13 cellular contexts compared by ENCODE assay signal in genomic region chr2:69770747-69771146, GRCh38. TPM values are rescaled to one million over a fixed set of nuclear protein-coding genes. Genes with fewer than 3 reads are reported as not detected.
A peak's percentile ranks its signal among the peaks of the same experiment; 100 is the strongest.
DNase-seq lines count a peak whose midpoint lies in the region; ATAC-seq and TF ChIP-seq lines count a peak whose summit lies in the region.
"Had no signal": no experiment of that assay in that cellular context is flagged by ENCODE, and none has a peak within 500 bp of the region (broad histone marks: within the 10 kb centered on the region; RNA-seq: fewer than 3 reads in every experiment).

No MANE protein-coding gene starts in this region.

- H3K9me2 ChIP-seq in hepatocyte (replicated peaks; ENCODE audit: insufficient read depth) = no peaks in the 10 kb centered on the region

- TF ChIP-seq POLR2A in stomach (IDR thresholded peaks at IDR 0.05) (no peak), spleen (IDR thresholded peaks at IDR 0.05) (no peak)

- peaks cover 15% of the 10 kb centered on the region for H3K36me3 Mint-ChIP-seq in activated CD4-positive, alpha-beta T cell treated with anti-CD3 and anti-CD28 coated beads, Interleukin-2, amount 10 ng/mL, durations not matched to agents 24 days and 14 days (ENCODE audit: low read depth)
- peaks cover 0 to 2% of the 10 kb centered on the region in 2 donors for H3K36me3 Mint-ChIP-seq in stimulated activated naive B cell treated with anti-CD40 and anti-IgM and Interleukin-4, amounts not matched to agents 10 μg/mL and 1 μg/mL and 100 μg/mL, for 72 hours

- no peaks in the 10 kb centered on the region for H3K27me3 Mint-ChIP-seq in activated CD4-positive, alpha-beta T cell treated with anti-CD3 and anti-CD28 coated beads, Interleukin-2, amount 10 ng/mL, durations not matched to agents 24 days and 14 days
- no peaks in the 10 kb centered on the region for H3K27me3 Mint-ChIP-seq in stimulated activated naive B cell treated with anti-CD40 and anti-IgM and Interleukin-4, amounts not matched to agents 10 μg/mL and 1 μg/mL and 100 μg/mL, for 72 hours

- no peak for DNase-seq in activated CD4-positive, alpha-beta T cell treated with anti-CD3 and anti-CD28 coated beads, Interleukin-2, amount 10 ng/mL, durations not matched to agents 24 days and 14 days
- DNase-seq in activated CD4-positive, alpha-beta T cell treated with anti-CD3 and anti-CD28 coated beads, Interleukin-2, amount 50 U/mL, for 48 hours = no peak
- DNase-seq in hepatocyte (ENCODE audit: low spot score) (no peak), stomach (no peak), spleen (no peak), activated gamma-delta T cell treated with Interleukin-2 at 50 U/mL for 16 hours (no peak)
- DNase-seq in stimulated activated naive B cell treated with anti-CD40 and anti-IgM and Interleukin-4, amounts not matched to agents 10 μg/mL and 1 μg/mL and 100 μg/mL, for 72 hours = no peak
- DNase-seq: effector memory CD4-positive, alpha-beta T cell; glutamatergic neuron; H9; NCI-H2029 had no signal

- H3K27me3 ChIP-seq in hepatocyte (no peaks in the 10 kb centered on the region), stomach (no peaks in the 10 kb centered on the region), spleen (replicated peaks in 1 of 7) (no peaks in the 10 kb centered on the region)

- peaks cover 57% of the 10 kb centered on the region for H3K4me1 ChIP-seq in hepatocyte (ENCODE audit: insufficient read depth)
- peaks cover 62 to 100% (median 91%) of the 10 kb centered on the region in 4 donors for H3K4me1 ChIP-seq in stomach
- peaks cover 8 to 76% (median 36%) of the 10 kb centered on the region in 6 donors for H3K4me1 ChIP-seq in spleen

- H3K4me2 ChIP-seq in hepatocyte = no peak overlapping the region

- no peaks in the 10 kb centered on the region for H3K9me3 Mint-ChIP-seq in activated CD4-positive, alpha-beta T cell treated with anti-CD3 and anti-CD28 coated beads, Interleukin-2, amount 10 ng/mL, durations not matched to agents 24 days and 14 days
- H3K9me3 Mint-ChIP-seq in stimulated activated naive B cell treated with anti-CD40 and anti-IgM and Interleukin-4, amounts not matched to agents 10 μg/mL and 1 μg/mL and 100 μg/mL, for 72 hours = no peaks in the 10 kb centered on the region

- H3K27ac ChIP-seq in angular gyrus (ENCODE audit: low read depth, low read length) (peak overlapping the region; percentile 62), hepatocyte (peak overlapping the region; percentile 87), stomach (peak overlapping the region; percentile 46 to 85 (median 69)), spleen (peak overlapping the region in 1 of 8 donors; percentile 42)
- H3K27ac ChIP-seq: HL-60 had no signal

- no peaks in the 10 kb centered on the region for H3K9me3 ChIP-seq in hepatocyte (ENCODE audit: low read depth)
- no peaks in the 10 kb centered on the region for H3K9me3 ChIP-seq in stomach
- no peaks in the 10 kb centered on the region for H3K9me3 ChIP-seq in spleen

- ATAC-seq in stimulated activated naive B cell treated with anti-CD40 and anti-IgM and Interleukin-4, amounts not matched to agents 10 μg/mL and 1 μg/mL and 100 μg/mL, for 72 hours (replicated peaks) = no peak

- no peak overlapping the region for H3K4me3 Mint-ChIP-seq in activated CD4-positive, alpha-beta T cell treated with anti-CD3 and anti-CD28 coated beads, Interleukin-2, amount 10 ng/mL, durations not matched to agents 24 days and 14 days
- H3K4me3 Mint-ChIP-seq in stimulated activated naive B cell treated with anti-CD40 and anti-IgM and Interleukin-4, amounts not matched to agents 10 μg/mL and 1 μg/mL and 100 μg/mL, for 72 hours = no peak overlapping the region
- H3K4me3 Mint-ChIP-seq: H9 had no signal

- peak overlapping the region; percentile 77 for H3K27ac Mint-ChIP-seq in activated CD4-positive, alpha-beta T cell treated with anti-CD3 and anti-CD28 coated beads, Interleukin-2, amount 10 ng/mL, durations not matched to agents 24 days and 14 days
- H3K27ac Mint-ChIP-seq in stimulated activated naive B cell treated with anti-CD40 and anti-IgM and Interleukin-4, amounts not matched to agents 10 μg/mL and 1 μg/mL and 100 μg/mL, for 72 hours = no peak overlapping the region

- peaks cover 71% of the 10 kb centered on the region for H3K79me2 ChIP-seq in hepatocyte

- no peaks in the 10 kb centered on the region for H4K20me1 ChIP-seq in hepatocyte (ENCODE audit: insufficient read depth, poor library complexity, severe bottlenecking)

- peaks cover 65% of the 10 kb centered on the region for H3K4me1 Mint-ChIP-seq in activated CD4-positive, alpha-beta T cell treated with anti-CD3 and anti-CD28 coated beads, Interleukin-2, amount 10 ng/mL, durations not matched to agents 24 days and 14 days
- peaks cover 48 to 80% of the 10 kb centered on the region in 2 donors for H3K4me1 Mint-ChIP-seq in stimulated activated naive B cell treated with anti-CD40 and anti-IgM and Interleukin-4, amounts not matched to agents 10 μg/mL and 1 μg/mL and 100 μg/mL, for 72 hours

- TF ChIP-seq CTCF in hepatocyte (IDR thresholded peaks at IDR 0.05; ENCODE audit: poor library complexity) (no peak), stomach (IDR thresholded peaks at IDR 0.05) (no peak), spleen (IDR thresholded peaks at IDR 0.05 in 8 of 11, conservative IDR thresholded peaks at IDR 0.05 in 3 of 11) (no peak)

- H3K4me3 ChIP-seq in hepatocyte (no peak overlapping the region), stomach (no peak overlapping the region), spleen (no peak overlapping the region)

- intact Hi-C loops in activated CD4-positive, alpha-beta T cell treated with anti-CD3 and anti-CD28 coated beads, Interleukin-2, amount 10 ng/mL, durations not matched to agents 24 days and 14 days (cut with micrococcal nuclease) = loop anchor here (2.0 kb wide), 1 partner anchor 58 kb away; the partner anchor contains the start of gene GMCL1
- intact Hi-C loops in stomach (cut with DNase I; ENCODE audit: low total_unique reads) (no loop called here), spleen (cut with DNase I; ENCODE audit: low total_unique reads) (no loop called here)

- 91% methylated on average over 10 of the region's 10 CpGs for WGBS in hepatocyte (ENCODE audit: low lambda C conversion rate, missing lambda C conversion rate)
- 75 to 89% (median 86%) methylated on average over 10 of the region's 10 CpGs for WGBS in stomach, 5 donors
- 94 to 97% (median 96%) methylated on average over 10 of the region's 10 CpGs for WGBS in spleen, 5 donors

- H3K36me3 ChIP-seq in hepatocyte (replicated peaks; ENCODE audit: insufficient read depth, low read depth) (no peaks in the 10 kb centered on the region), stomach (no peaks in the 10 kb centered on the region), spleen (no peaks in the 10 kb centered on the region)

- no peak for TF ChIP-seq EP300 in stomach (IDR thresholded peaks at IDR 0.05)

- H2AFZ ChIP-seq in hepatocyte = no peak overlapping the region

RNA-seq across cellular contexts. Expression of gene ANXA4, which starts 28.8 kb away (rescaled TPM):
- 47.4 and 49.0 TPM in 2 replicates for total RNA-seq in activated CD4-positive, alpha-beta T cell treated with anti-CD3 and anti-CD28 coated beads, Interleukin-2, amount 10 ng/mL, durations not matched to agents 24 days and 14 days
- total RNA-seq in hepatocyte (98.8 and 107 TPM in 2 replicates), stomach (100 to 1,000 TPM in 2 of 5 donors, 10 to 100 TPM in 3; 40.8 to 193 (median 58.4) TPM), spleen (10 to 100 TPM; 22.9 to 56.1 (median 50.0) TPM)
- polyA plus RNA-seq in hepatocyte (191 and 231 TPM in 2 replicates), stomach (100 to 1,000 TPM in 1 of 3 donors, 10 to 100 TPM in 2; 67.3 to 113 (median 94.3) TPM), spleen (10 to 100 TPM; 15.0 to 26.2 (median 20.1) TPM)

RNA-seq across cellular contexts. Expression of gene GMCL1, which starts 58.7 kb away (rescaled TPM):
- total RNA-seq in activated CD4-positive, alpha-beta T cell treated with anti-CD3 and anti-CD28 coated beads, Interleukin-2, amount 10 ng/mL, durations not matched to agents 24 days and 14 days = 25.9 and 28.0 TPM in 2 replicates
- total RNA-seq in hepatocyte (18.1 and 22.5 TPM in 2 replicates), stomach (10 to 100 TPM in 2 of 5 donors, 1 to 10 TPM in 3; 1.2 to 23.1 (median 4.9) TPM), spleen (10 to 100 TPM; 13.2 to 24.1 (median 19.8) TPM)
- polyA plus RNA-seq in hepatocyte (17.9 and 18.8 TPM in 2 replicates), stomach (1 to 10 TPM; 4.7 to 7.9 (median 7.0) TPM), spleen (1 to 10 TPM; 5.3 to 7.1 (median 7.1) TPM)
